Comparison of ENCODE assay signal across 21 cellular contexts in the genomic region with DNA sequence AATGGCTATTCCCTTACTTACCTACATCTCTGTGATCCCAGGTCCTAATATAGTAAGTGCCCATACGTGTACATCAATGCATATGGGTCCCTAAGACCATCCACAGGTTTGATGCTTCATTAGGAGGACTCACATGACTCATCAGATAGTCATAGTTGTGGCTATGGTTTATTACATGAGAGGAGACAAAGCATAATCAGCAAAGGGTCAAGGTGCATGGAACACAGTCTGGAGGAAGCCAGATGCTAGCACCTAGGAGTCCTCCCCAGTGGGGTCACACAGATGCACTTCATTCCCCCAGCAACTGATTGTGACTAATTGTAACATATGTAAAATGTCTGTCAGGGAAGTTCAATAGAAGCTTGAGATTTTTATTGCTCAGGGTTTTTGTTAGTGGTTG. TPM values are rescaled to one million over a fixed set of nuclear protein-coding genes. Genes with fewer than 3 reads are reported as not detected.
DNase-seq lines count a peak whose midpoint lies in the region; ATAC-seq and TF ChIP-seq lines count a peak whose summit lies in the region.
"Had no signal": no experiment of that assay in that cellular context is flagged by ENCODE, and none has a peak within 500 bp of the region (broad histone marks: within the 10 kb centered on the region; RNA-seq: fewer than 3 reads in every experiment).

No MANE protein-coding gene starts in this region.

- H3K27ac ChIP-seq in PC-3 (ENCODE audit: low read length): no peak overlapping the region
- H3K27ac ChIP-seq: 22Rv1, C4-2B, neural progenitor cell had no signal

- no peak overlapping the region for H3K4me3 ChIP-seq in PC-3 (ENCODE audit: low read length)
- H3K4me3 ChIP-seq in skeletal muscle cell (ENCODE audit: low read depth, low read length): no peak overlapping the region
- H3K4me3 ChIP-seq in H7 (ENCODE audit: insufficient read depth, low read depth, low read length): no peak overlapping the region
- H3K4me3 ChIP-seq: neural progenitor cell had no signal

- TF ChIP-seq CTCF in PC-3 (conservative IDR thresholded peaks at IDR 0.05; ENCODE audit: low read depth, low read length): no peak

- no peak overlapping the region for H2AFZ ChIP-seq in PC-3 (ENCODE audit: low read length)
- H2AFZ ChIP-seq: neural progenitor cell had no signal

- H3K4me2 ChIP-seq in PC-3 (ENCODE audit: low read length): no peak overlapping the region
- H3K4me2 ChIP-seq: neural progenitor cell had no signal

- peak; percentile 59 for ATAC-seq in PC-3
- no peak for ATAC-seq in GM18858 (IDR thresholded peaks at IDR 0.05; ENCODE audit: unreplicated experiment)
- ATAC-seq: Panc1 had no signal

- H3K27me3 ChIP-seq in PC-3 (ENCODE audit: low read length) (no peaks in the 10 kb centered on the region), H7 (ENCODE audit: control insufficient read depth, insufficient read depth, low read length) (no peaks in the 10 kb centered on the region)
- H3K27me3 ChIP-seq: neural progenitor cell had no signal

- DNase-seq in DMS53 (lab: John Stamatoyannopoulos, UW) (peak; percentile 13), DMS53 treated with DMSO at 0.1 percent for 48 hours (lab: John Stamatoyannopoulos, UW; ENCODE audit: unreplicated experiment) (no peak), PC-3 (peak; percentile 39), dermis blood vessel endothelial cell (peak; percentile 65), skeletal muscle cell (ENCODE audit: low read depth) (peak; percentile 21), H7 (no peak)
- DNase-seq in effector CD8-positive, alpha-beta T cell (lab: John Stamatoyannopoulos, UW): no peak
- DNase-seq: activated CD4-positive, alpha-beta T cell treated with anti-CD3 and anti-CD28 coated beads, Interleukin-2, amount 10 ng/mL, durations not matched to agents 24 days and 14 days; activated CD8-positive, alpha-beta memory T cell treated with anti-CD3 and anti-CD28 coated beads, Interleukin-2, amount 50 U/mL, for 48 hours; activated naive CD4-positive, alpha-beta T cell; cortex of kidney; glutamatergic neuron; midbrain; NCI-H1092; NCI-H2081; NCI-H748 treated with DMSO at 0.1 percent for 48 hours had no signal

- no peak overlapping the region for H3K9ac ChIP-seq in PC-3 (ENCODE audit: low read length)
- H3K9ac ChIP-seq: neural progenitor cell had no signal

- no peaks in the 10 kb centered on the region for H3K79me2 ChIP-seq in PC-3 (ENCODE audit: low read length)

- no TSS peak for BruUV-seq in PC-3 (replicated peaks; lab: Mats Ljungman, UMichigan)

- H3K9me2 ChIP-seq in PC-3 (replicated peaks; ENCODE audit: low read length): no peaks in the 10 kb centered on the region

- POLR2A ChIA-PET in PC-3 (lab: Charles Lee; ENCODE audit: unreplicated experiment): no interaction called here

- no peaks in the 10 kb centered on the region for H3K4me1 ChIP-seq in PC-3 (ENCODE audit: insufficient read depth, low read length)
- H3K4me1 ChIP-seq: neural progenitor cell had no signal

- H3K9me3 ChIP-seq in PC-3 (ENCODE audit: low read length): no peaks in the 10 kb centered on the region

- H4K20me1 ChIP-seq in PC-3 (ENCODE audit: low read length): no peaks in the 10 kb centered on the region

- CTCF ChIA-PET in PC-3 (lab: Charles Lee): no interaction called here

- intact Hi-C loops in PC-3 (cut with micrococcal nuclease): no loop called here

- H3K36me3 ChIP-seq in PC-3 (ENCODE audit: low read depth, low read length) (peaks cover 21% of the 10 kb centered on the region), H7 (replicated peaks; ENCODE audit: control insufficient read depth, insufficient read depth, low read length) (peaks cover 1% of the 10 kb centered on the region)
- H3K36me3 ChIP-seq: neural progenitor cell had no signal

- no peaks in the 10 kb centered on the region for H3F3A ChIP-seq in PC-3 (ENCODE audit: low read length, unreplicated experiment)

RNA-seq across cellular contexts. Expression of a gene that starts 42.8 kb away (rescaled TPM):
- total RNA-seq in PC-3 (2014; rRNA removed) (31.8 and 42.0 TPM in 2 replicates), dermis blood vessel endothelial cell (98.7 and 98.9 TPM in 2 replicates)
- total RNA-seq in H7 (2014; rRNA removed; shearing (Covaris generic)): 27.5 and 38.5 TPM in 2 replicates

RNA-seq across cellular contexts. Expression of a gene that starts 43.1 kb away (rescaled TPM):
- total RNA-seq in PC-3 (2014; rRNA removed) (20.0 and 26.5 TPM in 2 replicates), dermis blood vessel endothelial cell (50.0 and 75.4 TPM in 2 replicates)
- total RNA-seq in H7 (2014; rRNA removed; shearing (Covaris generic)): 28.1 and 37.6 TPM in 2 replicates

Comparison
In these comparisons a context has a peak if more than half of its experiments do, and no peak if none do; other contexts are left out.
1. DNase-seq: peak in DMS53 (single experiment), PC-3 (single experiment), dermis blood vessel endothelial cell (single experiment) and skeletal muscle cell (single experiment); none in DMS53 treated with DMSO at 0.1 percent for 48 hours (single experiment), H7 (single experiment) and effector CD8-positive, alpha-beta T cell (single experiment).